ENCODE assay signal across 34 cellular contexts in genomic region chr9:90090997-90091396, GRCh38.
"Had no signal": no experiment of that assay in that cellular context is flagged by ENCODE, and none has a peak within 500 bp of the region (broad histone marks: within the 10 kb centered on the region; RNA-seq: fewer than 3 reads in every experiment).

No MANE protein-coding gene starts in this region.

- H3K4me3 ChIP-seq: adrenal gland, ascending aorta, body of pancreas, breast epithelium, cardiac muscle cell had no signal

- H3K27me3 ChIP-seq: adrenal gland, ascending aorta, body of pancreas, brain microvascular endothelial cell, breast epithelium, cardiac muscle cell had no signal

- H3K27ac ChIP-seq: adrenal gland, ascending aorta, body of pancreas, brain microvascular endothelial cell, breast epithelium, cardiac muscle cell had no signal

- H3K36me3 ChIP-seq: adrenal gland, ascending aorta, brain microvascular endothelial cell, breast epithelium, cardiac muscle cell had no signal

- H3K4me1 ChIP-seq: adrenal gland, ascending aorta, breast epithelium had no signal

- DNase-seq: activated effector memory CD4-positive, alpha-beta T cell treated with anti-CD3 and anti-CD28 coated beads, Interleukin-2, amount 50 U/mL, for 16 hours; activated effector memory CD4-positive, alpha-beta T cell treated with Interleukin-2 at 50 U/mL for 16 hours; activated gamma-delta T cell; activated gamma-delta T cell treated with Interleukin-2 at 50 U/mL for 16 hours; activated naive CD4-positive, alpha-beta T cell; activated naive CD4-positive, alpha-beta T cell treated with anti-CD3 and anti-CD28 coated beads for 36 hours; activated naive CD4-positive, alpha-beta T cell treated with anti-CD3 and anti-CD28 coated beads, Interleukin-2, amount 10 ng/mL, durations not matched to agents 7 days and 5 days; activated naive CD4-positive, alpha-beta T cell treated with anti-CD3 and anti-CD28 coated beads, Interleukin-2, amount 50 U/mL, for 16 hours; activated naive CD4-positive, alpha-beta T cell treated with Interleukin-2 at 50 U/mL for 16 hours; activated naive CD8-positive, alpha-beta T cell treated with anti-CD3 and anti-CD28 coated beads for 36 hours; activated naive CD8-positive, alpha-beta T cell treated with anti-CD3 and anti-CD28 coated beads, Interleukin-2, amount 10 ng/mL, durations not matched to agents 7 days and 5 days; activated naive CD8-positive, alpha-beta T cell treated with anti-CD3 and anti-CD28 coated beads, Interleukin-2, amount 50 U/mL, for 24 hours; activated T-cell treated with anti-CD3 and anti-CD28 coated beads, Interleukin-2, amount 50 U/mL, for 1 hour; activated T-cell treated with anti-CD3 and anti-CD28 coated beads, Interleukin-2, amount 50 U/mL, for 24 hours; activated T-cell treated with anti-CD3 and anti-CD28 coated beads, Interleukin-2, amount 50 U/mL, for 4 hours; activated T-cell treated with anti-CD3 and anti-CD28 coated beads, Interleukin-2, amount 50 U/mL, for 48 hours; activated T-cell treated with anti-CD3 and anti-CD28 coated beads, Interleukin-2, amount 50 U/mL, for 72 hours; adrenal gland; amniotic stem cell; amygdala; anterior cingulate cortex; aorta; body of pancreas; brain microvascular endothelial cell; caudate nucleus; central memory CD4-positive, alpha-beta T cell; cerebellar nuclear complex had no signal

- FAIRE-seq: astrocyte, bronchial epithelial cell had no signal

- ATAC-seq: activated naive CD4-positive, alpha-beta T cell treated with anti-CD3 and anti-CD28 coated beads, Interleukin-2, amount 50 U/mL, for 72 hours; activated naive CD8-positive, alpha-beta T cell treated with anti-CD3 and anti-CD28 coated beads, Interleukin-2, amount 50 U/mL, for 24 hours; activated T-cell treated with anti-CD3 and anti-CD28 coated beads, Interleukin-2, amount 50 U/mL, for 4 hours; activated T-cell treated with anti-CD3 and anti-CD28 coated beads, Interleukin-2, amount 50 U/mL, for 72 hours; activated T-helper 17 cell treated with anti-CD3 and anti-CD28 coated beads, Interleukin-2, amount 50 U/mL, for 72 hours; body of pancreas had no signal

- H3K9me3 ChIP-seq: adrenal gland, ascending aorta, body of pancreas, breast epithelium had no signal
